In the genomic region with DNA sequence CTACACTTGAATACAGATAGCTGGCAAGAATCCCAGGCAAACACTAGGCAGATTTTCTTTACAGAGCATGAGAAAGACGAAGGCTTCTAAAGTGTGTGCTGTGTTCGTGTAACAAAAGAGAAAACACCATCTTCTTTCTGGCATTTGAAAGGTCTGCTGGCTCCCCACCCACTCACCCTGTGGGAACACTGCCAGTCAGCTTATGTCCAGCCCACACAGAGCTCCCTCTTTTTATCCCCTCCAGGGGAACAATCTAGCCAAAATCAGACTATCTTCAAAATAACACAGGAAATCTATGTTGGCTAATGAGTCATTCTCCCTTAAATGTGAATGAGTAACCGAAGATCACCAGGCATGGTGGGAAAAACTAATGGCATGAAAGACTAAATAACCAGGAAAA, we compare ENCODE assay signal across 10 cellular contexts.
DNase-seq lines count a peak whose midpoint lies in the region; ATAC-seq, FAIRE-seq and TF ChIP-seq lines count a peak whose summit lies in the region.
"Had no signal": no experiment of that assay in that cellular context is flagged by ENCODE, and none has a peak within 500 bp of the region (broad histone marks: within the 10 kb centered on the region; RNA-seq: fewer than 3 reads in every experiment).

No MANE protein-coding gene starts in this region.

- FAIRE-seq in HTR-8/SVneo (lab: Jason Lieb, UNC), result peak; percentile 89

- H3K9me3 Mint-ChIP-seq in activated T-cell treated with anti-CD3 and anti-CD28 coated beads, Interleukin-2, amount 50 U/mL, for 24 hours, result no peaks in the 10 kb centered on the region

- no peaks in the 10 kb centered on the region for H3K27me3 Mint-ChIP-seq in activated T-cell treated with anti-CD3 and anti-CD28 coated beads, Interleukin-2, amount 50 U/mL, for 24 hours

- no peaks in the 10 kb centered on the region for H3K27me3 ChIP-seq in effector memory CD4-positive, alpha-beta T cell (replicated peaks; ENCODE audit: control insufficient read depth, insufficient read depth, low read length, poor library complexity, severe bottlenecking)
- H3K27me3 ChIP-seq: uterus had no signal

- H3K9me3 ChIP-seq in effector memory CD4-positive, alpha-beta T cell (ENCODE audit: control insufficient read depth, low read length), result no peaks in the 10 kb centered on the region
- H3K9me3 ChIP-seq: uterus had no signal

- peaks cover 1% of the 10 kb centered on the region for H3K36me3 Mint-ChIP-seq in activated T-cell treated with anti-CD3 and anti-CD28 coated beads, Interleukin-2, amount 50 U/mL, for 24 hours (ENCODE audit: low read depth)

- no peaks in the 10 kb centered on the region for H3K4me1 ChIP-seq in effector memory CD4-positive, alpha-beta T cell (ENCODE audit: control insufficient read depth, insufficient read depth, low read length, poor library complexity, severe bottlenecking)
- H3K4me1 ChIP-seq: uterus had no signal

- H3K4me3 Mint-ChIP-seq in activated T-cell treated with anti-CD3 and anti-CD28 coated beads, Interleukin-2, amount 50 U/mL, for 24 hours, result no peak overlapping the region

- no peak overlapping the region for H3K27ac Mint-ChIP-seq in activated T-cell treated with anti-CD3 and anti-CD28 coated beads, Interleukin-2, amount 50 U/mL, for 24 hours

- no peak for TF ChIP-seq CTCF in astrocyte of the cerebellum (IDR thresholded peaks at IDR 0.05; ENCODE audit: low read depth, low read length, missing control alignments)

- no peak overlapping the region for H3K4me3 ChIP-seq in astrocyte of the cerebellum (ENCODE audit: low read depth, low read length)
- no peak overlapping the region for H3K4me3 ChIP-seq in effector memory CD4-positive, alpha-beta T cell (ENCODE audit: insufficient read depth, low read depth, low read length, poor library complexity, severe bottlenecking)
- H3K4me3 ChIP-seq: uterus had no signal

- no peak for ATAC-seq in HG03571 (IDR thresholded peaks at IDR 0.05; ENCODE audit: unreplicated experiment)

- no peaks in the 10 kb centered on the region for H3K36me3 ChIP-seq in effector memory CD4-positive, alpha-beta T cell (ENCODE audit: control insufficient read depth, insufficient read depth, low read length)
- H3K36me3 ChIP-seq: uterus had no signal

- in situ Hi-C loops in astrocyte of the cerebellum (cut with HindIII; ENCODE audit: low sequenced_read_pairs), result no loop called here

- H3K27ac ChIP-seq in effector memory CD4-positive, alpha-beta T cell (ENCODE audit: insufficient read depth, low read length, poor library complexity, severe bottlenecking), result no peak overlapping the region
- H3K27ac ChIP-seq: uterus had no signal

- H3K4me1 Mint-ChIP-seq in activated T-cell treated with anti-CD3 and anti-CD28 coated beads, Interleukin-2, amount 50 U/mL, for 24 hours (ENCODE audit: low read depth), result no peaks in the 10 kb centered on the region

- DNase-seq in AG08395 (ENCODE audit: low spot score), result peak; percentile 72
- DNase-seq in HTR-8/SVneo (ENCODE audit: insufficient read length, low spot score), result peak; percentile 60
- peak; percentile 73 for DNase-seq in astrocyte of the cerebellum (ENCODE audit: low read depth)
- DNase-seq in iris pigment epithelial cell (ENCODE audit: low read depth), result peak; percentile 85
- no peak for DNase-seq in effector memory CD4-positive, alpha-beta T cell
- DNase-seq in activated CD4-positive, alpha-beta T cell treated with anti-CD3 and anti-CD28 coated beads for 4 hours, result no peak
- no peak for DNase-seq in activated T-cell treated with anti-CD3 and anti-CD28 coated beads, Interleukin-2, amount 50 U/mL, for 24 hours
- DNase-seq: DND-41 had no signal

Comparison
In these comparisons a context has a peak if more than half of its experiments do, and no peak if none do; other contexts are left out.
1. DNase-seq: peak in AG08395 (single experiment), HTR-8/SVneo (single experiment), astrocyte of the cerebellum (single experiment) and iris pigment epithelial cell (single experiment); none in effector memory CD4-positive, alpha-beta T cell (0 of 3), activated CD4-positive, alpha-beta T cell treated with anti-CD3 and anti-CD28 coated beads for 4 hours (0 of 2) and activated T-cell treated with anti-CD3 and anti-CD28 coated beads, Interleukin-2, amount 50 U/mL, for 24 hours (single experiment).